In the genomic region with DNA sequence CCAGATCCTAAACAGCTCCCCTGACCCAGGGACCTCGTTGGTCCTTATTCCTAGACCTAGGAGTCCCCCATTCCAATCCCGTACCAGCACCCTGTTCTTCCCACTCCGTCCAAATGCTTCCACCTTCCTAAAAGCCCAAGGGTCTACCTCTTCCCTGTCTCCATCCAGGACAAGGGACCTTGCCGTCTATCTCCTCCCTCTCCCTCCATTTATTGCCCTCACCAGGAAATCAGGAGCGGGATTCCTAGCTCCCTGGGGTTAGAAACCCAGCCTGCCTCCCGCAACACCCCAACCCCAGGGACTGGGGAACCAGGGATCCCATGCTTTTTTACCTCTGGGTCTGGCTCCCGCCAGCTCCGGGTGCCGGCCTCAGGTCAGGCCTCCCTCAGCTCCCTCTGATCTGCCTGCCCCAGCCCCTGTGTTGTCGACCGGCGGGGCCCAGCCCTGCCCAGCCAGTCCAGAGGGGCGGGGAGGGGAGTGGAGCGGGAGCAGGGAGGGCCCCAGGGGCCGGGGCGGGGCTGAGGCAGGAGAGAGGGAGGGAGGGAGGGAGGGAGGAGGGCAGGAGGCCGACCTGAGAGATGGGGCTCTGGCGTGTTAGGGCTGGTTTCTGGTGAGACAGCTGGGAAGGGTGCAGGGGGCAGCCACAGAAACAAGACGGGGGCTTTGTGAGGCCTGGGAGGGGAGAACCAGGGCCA, we compare ENCODE assay signal across 1 cellular context.
A peak's percentile ranks its signal among the peaks of the same experiment; 100 is the strongest.
TF ChIP-seq lines count a peak whose summit lies in the region.

A gene with protein sequence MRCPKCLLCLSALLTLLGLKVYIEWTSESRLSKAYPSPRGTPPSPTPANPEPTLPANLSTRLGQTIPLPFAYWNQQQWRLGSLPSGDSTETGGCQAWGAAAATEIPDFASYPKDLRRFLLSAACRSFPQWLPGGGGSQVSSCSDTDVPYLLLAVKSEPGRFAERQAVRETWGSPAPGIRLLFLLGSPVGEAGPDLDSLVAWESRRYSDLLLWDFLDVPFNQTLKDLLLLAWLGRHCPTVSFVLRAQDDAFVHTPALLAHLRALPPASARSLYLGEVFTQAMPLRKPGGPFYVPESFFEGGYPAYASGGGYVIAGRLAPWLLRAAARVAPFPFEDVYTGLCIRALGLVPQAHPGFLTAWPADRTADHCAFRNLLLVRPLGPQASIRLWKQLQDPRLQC (minus strand): TSS at position 423 of the 695 bp plus-strand sequence. CDS start 596 bp downstream, outside the sequence.

TF ChIP-seq in K562, 482 proteins besides CTCF, POLR2A, EP300 and RAD21 (continued from another document):
- TF ChIP-seq, protein P1, sequence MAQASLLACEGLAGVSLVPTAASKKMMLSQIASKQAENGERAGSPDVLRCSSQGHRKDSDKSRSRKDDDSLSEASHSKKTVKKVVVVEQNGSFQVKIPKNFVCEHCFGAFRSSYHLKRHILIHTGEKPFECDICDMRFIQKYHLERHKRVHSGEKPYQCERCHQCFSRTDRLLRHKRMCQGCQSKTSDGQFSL (CRISPR knock-in tag; IDR thresholded peaks at IDR 0.05) = no peak
- TF ChIP-seq, protein P1 (tag; IDR thresholded peaks at IDR 0.05) = no peak
- TF ChIP-seq SUPT5H (IDR thresholded peaks at IDR 0.05) = peak; percentile 41; the same call in 1 of the 2 replicates
- TF ChIP-seq NFE2L1 (tag; IDR thresholded peaks at IDR 0.05; ENCODE audit: borderline replicate concordance, low read depth) = no peak
- no peak for TF ChIP-seq ZNF24 (IDR thresholded peaks at IDR 0.05)
- peak in 1 of 3 experiments; percentile 13 for TF ChIP-seq YY1 (IDR thresholded peaks at IDR 0.05; ENCODE audit: borderline replicate concordance in 1 of 3, control insufficient read depth in 1 of 3, extremely low read depth in 1 of 3, insufficient read depth in 3 of 3, insufficient read length in 1 of 3, insufficient replicate concordance in 2 of 3, low read depth in 1 of 3, low read length in 2 of 3)
